10 cellular contexts compared by ENCODE assay signal in genomic region chr22:39297490-39298193, GRCh38. TPM values are rescaled to one million over a fixed set of nuclear protein-coding genes. Genes with fewer than 3 reads are reported as not detected.
DNase-seq lines count a peak whose midpoint lies in the region; ATAC-seq, FAIRE-seq and TF ChIP-seq lines count a peak whose summit lies in the region.
"Had no signal": no experiment of that assay in that cellular context is flagged by ENCODE, and none has a peak within 500 bp of the region (broad histone marks: within the 10 kb centered on the region; RNA-seq: fewer than 3 reads in every experiment).

No MANE protein-coding gene starts in this region.

- WGBS in H1 (ENCODE audit: extremely low coverage in 1 of 2, insufficient coverage in 1 of 2, insufficient read length in 1 of 2, insufficient replicate concordance in 2 of 2, low coverage in 1 of 2, low lambda C conversion rate in 2 of 2, missing lambda C conversion rate in 1 of 2), 2 experiments = 69% methylated on average over 16 of the region's 17 CpGs; no CpG with 5 or more reads in 1 of the 2 experiments

- peak overlapping the region; percentile 92; the same call in 1 of the 2 replicates for H2BK5ac ChIP-seq in H1 (ENCODE audit: low read depth, low read length)

- CTCF ChIA-PET in Calu3 (lab: Charles Lee) = interaction anchor here (0.7 to 1.6 kb wide), 3 partner anchors 9 to 83 kb away, joined by 3 to 5 read pairs (median 4); no protein-coding TSS in a partner anchor
- CTCF ChIA-PET in H1 (lab: Charles Lee; ENCODE audit: partially characterized antibody) = interaction anchor here (1.0 to 4.2 kb wide), 10 partner anchors 9 to 163 kb away, joined by 3 to 20 read pairs (median 7); no protein-coding TSS in a partner anchor
- CTCF ChIA-PET in CD8-positive, alpha-beta memory T cell (lab: Charles Lee) = interaction anchor here (1.0 to 1.8 kb wide), 2 partner anchors 9 to 14 kb away, joined by 3 to 5 read pairs; no protein-coding TSS in a partner anchor

- H3K27me3 ChIP-seq in H1 (replicated peaks in 1 of 4; ENCODE audit: control insufficient read depth in 3 of 4, extremely low read depth in 1 of 4, insufficient read depth in 3 of 4, low read length in 3 of 4) (no peaks in the 10 kb centered on the region; a peak in 1 of 7 replicates), neural progenitor cell (no peaks in the 10 kb centered on the region)
- H3K27me3 ChIP-seq in CD8-positive, alpha-beta memory T cell (ENCODE audit: insufficient read depth, low read length, poor library complexity, severe bottlenecking) = no peaks in the 10 kb centered on the region

- H2AFZ ChIP-seq in H1 (ENCODE audit: low read length) (no peak overlapping the region), neural progenitor cell (replicated peaks) (no peak overlapping the region)
- H2AFZ ChIP-seq: GM23248 had no signal

- no peak overlapping the region for H3K4me2 ChIP-seq in H1 (ENCODE audit: insufficient read depth in 1 of 2, low read depth in 2 of 2, low read length in 2 of 2)
- no peak overlapping the region for H3K4me2 ChIP-seq in neural progenitor cell

- H3K4ac ChIP-seq in H1 (replicated peaks; ENCODE audit: insufficient read length, low read depth, low read length) = no peak overlapping the region

- H2AK5ac ChIP-seq in H1 (ENCODE audit: low read depth, low read length) = no peak overlapping the region; the same call in 1 of the 2 replicates

- peak overlapping the region; percentile 34; the same call in 1 of the 2 replicates for H2BK15ac ChIP-seq in H1 (ENCODE audit: low read length)

- H4K20me1 ChIP-seq in H1 (replicated peaks in 1 of 2; ENCODE audit: control insufficient read depth in 1 of 2, insufficient read depth in 2 of 2, low read length in 2 of 2) = no peaks in the 10 kb centered on the region
- no peaks in the 10 kb centered on the region for H4K20me1 ChIP-seq in neural progenitor cell (ENCODE audit: low read depth)

- TF ChIP-seq CTCF in Calu3 (IDR thresholded peaks at IDR 0.05; ENCODE audit: unreplicated experiment) (no peak), H1 (IDR thresholded peaks at IDR 0.05; ENCODE audit: control extremely low read depth in 1 of 3, insufficient read depth in 1 of 3, low read depth in 1 of 3, low read length in 3 of 3) (no peak), neural progenitor cell (IDR thresholded peaks at IDR 0.05) (no peak)

- no peak overlapping the region for H3K9ac ChIP-seq in H1 (replicated peaks in 1 of 4; ENCODE audit: extremely low read depth in 1 of 4, low read depth in 3 of 4, low read length in 3 of 4)
- H3K9ac ChIP-seq in neural progenitor cell = no peak overlapping the region
- H3K9ac ChIP-seq: GM23248 had no signal

- H3K9me3 Mint-ChIP-seq in Calu3 (ENCODE audit: low read depth, unreplicated experiment) = no peaks in the 10 kb centered on the region
- no peaks in the 10 kb centered on the region for H3K9me3 Mint-ChIP-seq in neural progenitor cell
- H3K9me3 Mint-ChIP-seq in CD8-positive, alpha-beta memory T cell = no peaks in the 10 kb centered on the region

- no peak overlapping the region for H3K4me3 Mint-ChIP-seq in Calu3 (ENCODE audit: low read depth, unreplicated experiment)
- peak overlapping the region; percentile 52 for H3K4me3 Mint-ChIP-seq in neural progenitor cell
- H3K4me3 Mint-ChIP-seq in CD8-positive, alpha-beta memory T cell = no peak overlapping the region

- no peak for ATAC-seq in HG03039 (IDR thresholded peaks at IDR 0.05; ENCODE audit: unreplicated experiment)

- H4K91ac ChIP-seq in H1 (replicated peaks; ENCODE audit: insufficient read length, low read length) = peak overlapping the region; percentile 61

- no peaks in the 10 kb centered on the region for H3K79me1 ChIP-seq in H1 (ENCODE audit: low read depth, low read length)

- H3K23ac ChIP-seq in H1 (ENCODE audit: insufficient read length) = no peak overlapping the region

- H3K36me3 Mint-ChIP-seq in Calu3 (ENCODE audit: insufficient read depth, unreplicated experiment) (peaks cover 14% of the 10 kb centered on the region), neural progenitor cell (no peaks in the 10 kb centered on the region)
- no peaks in the 10 kb centered on the region for H3K36me3 Mint-ChIP-seq in CD8-positive, alpha-beta memory T cell

- no peak overlapping the region for H3K4me3 ChIP-seq in H1 (ENCODE audit: extremely low read depth in 1 of 4, insufficient read depth in 2 of 4, low read depth in 3 of 4, low read length in 4 of 4)
- H3K4me3 ChIP-seq in neural progenitor cell = no peak overlapping the region
- H3K4me3 ChIP-seq in CD8-positive, alpha-beta memory T cell (ENCODE audit: low read length) = no peak overlapping the region
- H3K4me3 ChIP-seq: GM23248 had no signal

- H3K27ac Mint-ChIP-seq in Calu3 (ENCODE audit: unreplicated experiment) (peak overlapping the region; percentile 13), neural progenitor cell (peak overlapping the region; percentile 96)
- peak overlapping the region in 1 of 8 donors; percentile 12 for H3K27ac Mint-ChIP-seq in CD8-positive, alpha-beta memory T cell

- H3K4me1 ChIP-seq in H1 (replicated peaks in 1 of 4; ENCODE audit: control insufficient read depth in 3 of 4, insufficient read depth in 4 of 4, low read length in 3 of 4) (peaks cover 2 to 27% (median 7%) of the 10 kb centered on the region in 4 experiments), neural progenitor cell (peaks cover 6% of the 10 kb centered on the region)
- no peaks in the 10 kb centered on the region for H3K4me1 ChIP-seq in CD8-positive, alpha-beta memory T cell (ENCODE audit: insufficient read depth, low read length)

- FAIRE-seq in H1 (lab: Jason Lieb, UNC) = no peak

- intact Hi-C loops in Calu3 (cut with micrococcal nuclease; ENCODE audit: unreplicated experiment) = no loop called here

- H3K27ac ChIP-seq in H1 (ENCODE audit: low read depth, low read length) (no peak overlapping the region), neural progenitor cell (no peak overlapping the region)
- no peak overlapping the region for H3K27ac ChIP-seq in CD8-positive, alpha-beta memory T cell (ENCODE audit: low read depth, low read length)
- H3K27ac ChIP-seq: GM23248, WERI-Rb-1 had no signal

- POLR2A ChIA-PET in H1 (lab: Charles Lee; ENCODE audit: partially characterized antibody) = interaction anchor here (0.7 to 37.3 kb wide), 10 partner anchors 9 to 134 kb away, joined by 3 to 692 read pairs (median 4); partner anchors contain the start of gene RPL3
- POLR2A ChIA-PET in CD8-positive, alpha-beta memory T cell (lab: Charles Lee) = no interaction called here

- no peaks in the 10 kb centered on the region for H3K27me3 Mint-ChIP-seq in Calu3 (ENCODE audit: unreplicated experiment)
- H3K27me3 Mint-ChIP-seq in neural progenitor cell (ENCODE audit: insufficient read depth, low read depth) = peaks cover 14% of the 10 kb centered on the region
- H3K27me3 Mint-ChIP-seq in CD8-positive, alpha-beta memory T cell = peaks cover 17 to 38% of the 10 kb centered on the region in 2 donors

- H3K56ac ChIP-seq in H1 (replicated peaks; ENCODE audit: insufficient read length, low read depth, low read length) = no peak overlapping the region

- H2BK20ac ChIP-seq in H1 (ENCODE audit: low read length) = no peak overlapping the region

- H3K79me2 ChIP-seq in H1 (ENCODE audit: control insufficient read depth in 1 of 2, insufficient read depth in 2 of 2, low read length in 2 of 2) (no peaks in the 10 kb centered on the region), neural progenitor cell (ENCODE audit: low read depth) (no peaks in the 10 kb centered on the region)

- BruUV-seq in Calu3 (replicated peaks; lab: Mats Ljungman, UMichigan) = no TSS peak

- no peak overlapping the region for H3K14ac ChIP-seq in H1 (ENCODE audit: insufficient read length)

- peak overlapping the region; percentile 94 for H2BK12ac ChIP-seq in H1 (ENCODE audit: low read depth, low read length)

- peaks cover 0 to 3% of the 10 kb centered on the region in 2 experiments; a peak in 1 of 4 replicates for H3K9me3 ChIP-seq in H1 (ENCODE audit: insufficient read depth in 2 of 2, low read depth in 1 of 2, low read length in 1 of 2)
- H3K9me3 ChIP-seq in neural progenitor cell (ENCODE audit: low read depth) = no peaks in the 10 kb centered on the region
- no peaks in the 10 kb centered on the region for H3K9me3 ChIP-seq in CD8-positive, alpha-beta memory T cell (ENCODE audit: low read length)

- H4K8ac ChIP-seq in H1 (ENCODE audit: extremely low read depth, insufficient read depth, low read length) = no peak overlapping the region; the same call in 1 of the 2 replicates

- no peak for TF ChIP-seq EP300 in H1 (IDR thresholded peaks at IDR 0.05; ENCODE audit: borderline replicate concordance in 1 of 2, low read depth in 2 of 2, low read length in 2 of 2)

- H3K4me1 Mint-ChIP-seq in Calu3 (ENCODE audit: low read depth, unreplicated experiment) = peaks cover 78% of the 10 kb centered on the region
- H3K4me1 Mint-ChIP-seq in neural progenitor cell = peaks cover 48% of the 10 kb centered on the region
- H3K4me1 Mint-ChIP-seq in CD8-positive, alpha-beta memory T cell = peaks cover 9 to 13% (median 13%) of the 10 kb centered on the region in 3 donors

- H2BK120ac ChIP-seq in H1 (replicated peaks; ENCODE audit: low read depth, low read length) = no peak overlapping the region

- H3K36me3 ChIP-seq in H1 (ENCODE audit: control insufficient read depth in 2 of 4, insufficient read depth in 4 of 4, low read length in 3 of 4) (no peaks in the 10 kb centered on the region), neural progenitor cell (no peaks in the 10 kb centered on the region)
- H3K36me3 ChIP-seq in CD8-positive, alpha-beta memory T cell (ENCODE audit: insufficient read depth, low read length) = no peaks in the 10 kb centered on the region
- H3K36me3 ChIP-seq: WERI-Rb-1 had no signal

- peak overlapping the region; percentile 64; the same call in 1 of the 2 replicates for H3K18ac ChIP-seq in H1 (ENCODE audit: extremely low read depth, low read length)

- H3K23me2 ChIP-seq in H1 (ENCODE audit: low read depth, low read length) = 0 out of 2 replicates have a peak, but pooled peaks cover 2% of the 10 kb centered on the region

- no peak overlapping the region for H4K5ac ChIP-seq in H1 (ENCODE audit: insufficient read length, low read depth, low read length)

- no peak for TF ChIP-seq RAD21 in H1 (IDR thresholded peaks at IDR 0.05 in 1 of 2, conservative IDR thresholded peaks at IDR 0.05 in 1 of 2; ENCODE audit: low read depth in 2 of 2, low read length in 2 of 2)

- peaks cover 10% of the 10 kb centered on the region for H3F3A ChIP-seq in neural progenitor cell (ENCODE audit: low read depth)

- TF ChIP-seq POLR2A in H1 (IDR thresholded peaks at IDR 0.05; ENCODE audit: control extremely low read depth in 1 of 2, low read depth in 2 of 2, low read length in 2 of 2) = no peak

- no peak for DNase-seq in Calu3
- peak; percentile 75 for DNase-seq in NCI-H2029 (lab: John Stamatoyannopoulos, UW)
- DNase-seq in H1 (ENCODE audit: low read depth in 1 of 2, low spot score in 2 of 2) = no peak
- no peak for DNase-seq in neural progenitor cell (ENCODE audit: low spot score)
- no peak for DNase-seq in CD8-positive, alpha-beta memory T cell
- no peak for DNase-seq in COR-L47 (lab: John Stamatoyannopoulos, UW)
- no peak for DNase-seq in CD1c-positive myeloid dendritic cell (ENCODE audit: extremely low spot score)
- DNase-seq: GM23248, WERI-Rb-1 had no signal

RNA-seq across cellular contexts. Expression of gene RPL3, which starts 21.8 kb away (rescaled TPM):
- 977 and 1,058 TPM in 2 replicates for total RNA-seq in Calu3 (2022)
- total RNA-seq in H1 (2021; fragmentation: NEBNext Ultra II Directional; extraction: Animal tissue kit (Norgen Biotek cat#: 25700)) = 2,801 and 2,865 TPM in 2 replicates
- 5,362 and 5,466 TPM in 2 replicates for polyA plus RNA-seq in H1 (2011; rRNA removed)
- 8,556 TPM for polyA plus RNA-seq in H1 (2011; cell fraction: cytosol; rRNA removed)
- polyA plus RNA-seq in H1 (2011; cell fraction: nucleus; rRNA removed) = 6,792 TPM
- polyA plus RNA-seq in H1 (2012, experiment 1 of 2) = 3,449 to 5,365 TPM (median 4,851 TPM) in 4 replicates
- polyA plus RNA-seq in H1 (2012, experiment 2 of 2) = 2,078 TPM
- 2,295 TPM for polyA plus RNA-seq in H1 (2013, experiment 1 of 2)
- 2,292 TPM for polyA plus RNA-seq in H1 (2013, experiment 2 of 2)
- polyA minus RNA-seq in H1 (2011; rRNA and poly(A)+ RNA removed) = 1,769 and 1,871 TPM in 2 replicates
- 1,662 TPM for polyA minus RNA-seq in H1 (2011; cell fraction: cytosol; rRNA and poly(A)+ RNA removed)
- 2,188 TPM for polyA minus RNA-seq in H1 (2011; cell fraction: nucleus; rRNA and poly(A)+ RNA removed)
- 3,021 and 4,709 TPM in 2 replicates for total RNA-seq in neural progenitor cell (ENCODE audit: low replicate concordance)
- total RNA-seq in CD8-positive, alpha-beta memory T cell = 1,000 to 10,000 TPM; 2,574 to 2,607 TPM
- 3,654 TPM for polyA plus RNA-seq in CD8-positive, alpha-beta memory T cell

RNA-seq across cellular contexts. Expression of gene SYNGR1, which starts 52.1 kb away (rescaled TPM):
- total RNA-seq in Calu3 (2022) (12.3 and 16.8 TPM in 2 replicates), neural progenitor cell (ENCODE audit: low replicate concordance) (11.0 and 26.9 TPM in 2 replicates)
- total RNA-seq in H1 (2021; fragmentation: NEBNext Ultra II Directional; extraction: Animal tissue kit (Norgen Biotek cat#: 25700)) = 32.5 and 32.7 TPM in 2 replicates
- 84.7 and 98.9 TPM in 2 replicates for polyA plus RNA-seq in H1 (2011; rRNA removed)
- 86.1 TPM for polyA plus RNA-seq in H1 (2011; cell fraction: cytosol; rRNA removed)
- polyA plus RNA-seq in H1 (2011; cell fraction: nucleus; rRNA removed) = 107 TPM
- polyA plus RNA-seq in H1 (2012, experiment 1 of 2) = 22.3 to 55.2 TPM (median 50.2 TPM) in 4 replicates
- polyA plus RNA-seq in H1 (2012, experiment 2 of 2) = 31.1 TPM
- 31.4 TPM for polyA plus RNA-seq in H1 (2013, experiment 1 of 2)
- polyA plus RNA-seq in H1 (2013, experiment 2 of 2) = 34.9 TPM
- 21.3 and 25.3 TPM in 2 replicates for polyA minus RNA-seq in H1 (2011; rRNA and poly(A)+ RNA removed)
- polyA minus RNA-seq in H1 (2011; cell fraction: cytosol; rRNA and poly(A)+ RNA removed) = 23.3 TPM
- 25.3 TPM for polyA minus RNA-seq in H1 (2011; cell fraction: nucleus; rRNA and poly(A)+ RNA removed)
- total RNA-seq in CD8-positive, alpha-beta memory T cell = 1 to 10 TPM; 2.4 to 2.9 TPM
- polyA plus RNA-seq in CD8-positive, alpha-beta memory T cell = 10.1 TPM

RNA-seq across cellular contexts. Expression of gene PDGFB, which starts 52.9 kb away (rescaled TPM):
- total RNA-seq in Calu3 (2022) (12.1 and 25.9 TPM in 2 replicates), neural progenitor cell (ENCODE audit: low replicate concordance) (0.15 and 0.65 TPM in 2 replicates)
- 8.5 and 9.6 TPM in 2 replicates for total RNA-seq in H1 (2021; fragmentation: NEBNext Ultra II Directional; extraction: Animal tissue kit (Norgen Biotek cat#: 25700))
- 3.9 and 5.5 TPM in 2 replicates for polyA plus RNA-seq in H1 (2011; rRNA removed)
- polyA plus RNA-seq in H1 (2011; cell fraction: cytosol; rRNA removed) = 6.1 TPM
- polyA plus RNA-seq in H1 (2011; cell fraction: nucleus; rRNA removed) = 10.9 TPM
- 2.6 to 3.9 TPM (median 3.8 TPM) in 4 replicates for polyA plus RNA-seq in H1 (2012, experiment 1 of 2)
- polyA plus RNA-seq in H1 (2012, experiment 2 of 2) = 4.1 TPM
- polyA plus RNA-seq in H1 (2013, experiment 1 of 2) = 4.9 TPM
- 6.0 TPM for polyA plus RNA-seq in H1 (2013, experiment 2 of 2)
- polyA minus RNA-seq in H1 (2011; rRNA and poly(A)+ RNA removed) = 3.0 and 5.3 TPM in 2 replicates
- polyA minus RNA-seq in H1 (2011; cell fraction: cytosol; rRNA and poly(A)+ RNA removed) = 5.7 TPM
- polyA minus RNA-seq in H1 (2011; cell fraction: nucleus; rRNA and poly(A)+ RNA removed) = 3.5 TPM
- 1 to 10 TPM; 2.3 to 3.0 TPM for total RNA-seq in CD8-positive, alpha-beta memory T cell
- 18.2 TPM for polyA plus RNA-seq in CD8-positive, alpha-beta memory T cell
- total RNA-seq: GM23248 had no signal
